Comparison of ENCODE assay signal across 33 cellular contexts in genomic region chr21:44335266-44336059, GRCh38. TPM values are rescaled to one million over a fixed set of nuclear protein-coding genes. Genes with fewer than 3 reads are reported as not detected.
"Had no signal": no experiment of that assay in that cellular context is flagged by ENCODE, and none has a peak within 500 bp of the region (broad histone marks: within the 10 kb centered on the region; RNA-seq: fewer than 3 reads in every experiment).

No MANE protein-coding gene starts in this region.

- H3K9me3 ChIP-seq: ascending aorta, breast epithelium, colonic mucosa, esophagus muscularis mucosa, gastrocnemius medialis, heart right ventricle had no signal

- H3K4me3 Mint-ChIP-seq: activated CD4-positive, alpha-beta memory T cell treated with anti-CD3 and anti-CD28 coated beads for 36 hours; activated CD4-positive, alpha-beta T cell treated with anti-CD3 and anti-CD28 coated beads for 36 hours; activated CD4-positive, alpha-beta T cell treated with anti-CD3 and anti-CD28 coated beads, Interleukin-2, amount 10 ng/mL, durations not matched to agents 24 days and 14 days; activated CD8-positive, alpha-beta memory T cell treated with anti-CD3 and anti-CD28 coated beads, Interleukin-2, amount 10 ng/mL, durations not matched to agents 7 days and 5 days; activated CD8-positive, alpha-beta T cell treated with anti-CD3 and anti-CD28 coated beads, Interleukin-2, amount 10 ng/mL, durations not matched to agents 7 days and 5 days; activated naive CD4-positive, alpha-beta T cell treated with anti-CD3 and anti-CD28 coated beads, Interleukin-2, amount 10 ng/mL, durations not matched to agents 7 days and 5 days; activated naive CD8-positive, alpha-beta T cell treated with anti-CD3 and anti-CD28 coated beads, Interleukin-2, amount 10 ng/mL, durations not matched to agents 7 days and 5 days; activated T-cell treated with anti-CD3 and anti-CD28 coated beads, Interleukin-2, amount 50 U/mL, for 72 hours; T-cell; T-helper 1 cell treated with Interleukin-12 subunit alpha and Interleukin-12 subunit beta and Interleukin-4 antibody, amounts not matched to agents 30 μg/mL and 1 μg/mL, for 36 hours had no signal

- H3K27me3 Mint-ChIP-seq: activated CD4-positive, alpha-beta memory T cell treated with anti-CD3 and anti-CD28 coated beads for 36 hours; activated CD4-positive, alpha-beta T cell treated with anti-CD3 and anti-CD28 coated beads for 36 hours; activated CD4-positive, alpha-beta T cell treated with anti-CD3 and anti-CD28 coated beads, Interleukin-2, amount 10 ng/mL, durations not matched to agents 24 days and 14 days; activated CD8-positive, alpha-beta memory T cell treated with anti-CD3 and anti-CD28 coated beads, Interleukin-2, amount 10 ng/mL, durations not matched to agents 7 days and 5 days; activated naive CD4-positive, alpha-beta T cell treated with anti-CD3 and anti-CD28 coated beads, Interleukin-2, amount 10 ng/mL, durations not matched to agents 7 days and 5 days; activated naive CD8-positive, alpha-beta T cell treated with anti-CD3 and anti-CD28 coated beads, Interleukin-2, amount 10 ng/mL, durations not matched to agents 7 days and 5 days; T-cell had no signal

- DNase-seq: activated CD4-positive, alpha-beta memory T cell treated with anti-CD3 and anti-CD28 coated beads for 36 hours; activated CD4-positive, alpha-beta T cell treated with anti-CD3 and anti-CD28 coated beads for 36 hours; activated CD4-positive, alpha-beta T cell treated with anti-CD3 and anti-CD28 coated beads, Interleukin-2, amount 10 ng/mL, durations not matched to agents 24 days and 14 days; activated CD4-positive, CD25-positive, alpha-beta regulatory T cell; activated CD4-positive, CD25-positive, alpha-beta regulatory T cell treated with anti-CD3 and anti-CD28 coated beads, Interleukin-2, amount 50 U/mL, for 72 hours; activated CD8-positive, alpha-beta memory T cell treated with anti-CD3 and anti-CD28 coated beads, Interleukin-2, amount 10 ng/mL, durations not matched to agents 7 days and 5 days; activated CD8-positive, alpha-beta memory T cell treated with anti-CD3 and anti-CD28 coated beads, Interleukin-2, amount 50 U/mL, for 4 hours; activated CD8-positive, alpha-beta T cell treated with anti-CD3 and anti-CD28 coated beads, Interleukin-2, amount 10 ng/mL, durations not matched to agents 7 days and 5 days; activated gamma-delta T cell; activated naive CD4-positive, alpha-beta T cell; activated naive CD4-positive, alpha-beta T cell treated with anti-CD3 and anti-CD28 coated beads, Interleukin-2, amount 10 ng/mL, durations not matched to agents 7 days and 5 days; activated naive CD8-positive, alpha-beta T cell treated with anti-CD3 and anti-CD28 coated beads, Interleukin-2, amount 10 ng/mL, durations not matched to agents 7 days and 5 days; activated T-cell treated with anti-CD3 and anti-CD28 coated beads, Interleukin-2, amount 50 U/mL, for 1 hour; activated T-cell treated with anti-CD3 and anti-CD28 coated beads, Interleukin-2, amount 50 U/mL, for 72 hours; central memory CD4-positive, alpha-beta T cell; colonic mucosa; effector memory CD4-positive, alpha-beta T cell; erythroblast; foreskin keratinocyte; gastrocnemius medialis; glutamatergic neuron; T-cell; T1000 had no signal

- H3K4me1 ChIP-seq: colonic mucosa, foreskin keratinocyte had no signal

- H3K27ac Mint-ChIP-seq: activated CD4-positive, alpha-beta memory T cell treated with anti-CD3 and anti-CD28 coated beads for 36 hours; activated CD4-positive, alpha-beta T cell treated with anti-CD3 and anti-CD28 coated beads for 36 hours; activated CD4-positive, alpha-beta T cell treated with anti-CD3 and anti-CD28 coated beads, Interleukin-2, amount 10 ng/mL, durations not matched to agents 24 days and 14 days; activated CD8-positive, alpha-beta memory T cell treated with anti-CD3 and anti-CD28 coated beads, Interleukin-2, amount 10 ng/mL, durations not matched to agents 7 days and 5 days; activated CD8-positive, alpha-beta T cell treated with anti-CD3 and anti-CD28 coated beads, Interleukin-2, amount 10 ng/mL, durations not matched to agents 7 days and 5 days; activated naive CD4-positive, alpha-beta T cell treated with anti-CD3 and anti-CD28 coated beads, Interleukin-2, amount 10 ng/mL, durations not matched to agents 7 days and 5 days; activated T-cell treated with anti-CD3 and anti-CD28 coated beads, Interleukin-2, amount 50 U/mL, for 72 hours; T-cell; T-helper 1 cell treated with Interleukin-12 subunit alpha and Interleukin-12 subunit beta and Interleukin-4 antibody, amounts not matched to agents 30 μg/mL and 1 μg/mL, for 36 hours had no signal

- H3K27me3 ChIP-seq: ascending aorta, breast epithelium, cardiac muscle cell, colonic mucosa, esophagus muscularis mucosa, foreskin keratinocyte, gastrocnemius medialis, heart right ventricle had no signal

- H3K27ac ChIP-seq: ascending aorta, breast epithelium, cardiac muscle cell, colonic mucosa, esophagus muscularis mucosa, foreskin keratinocyte, gastrocnemius medialis, heart right ventricle had no signal

- H3K36me3 ChIP-seq: breast epithelium, cardiac muscle cell, colonic mucosa had no signal

- ATAC-seq: activated CD4-positive, alpha-beta T cell treated with anti-CD3 and anti-CD28 coated beads for 36 hours; activated CD8-positive, alpha-beta memory T cell treated with anti-CD3 and anti-CD28 coated beads, Interleukin-2, amount 10 ng/mL, durations not matched to agents 7 days and 5 days; activated CD8-positive, alpha-beta T cell treated with anti-CD3 and anti-CD28 coated beads, Interleukin-2, amount 10 ng/mL, durations not matched to agents 7 days and 5 days; activated naive CD4-positive, alpha-beta T cell treated with anti-CD3 and anti-CD28 coated beads, Interleukin-2, amount 50 U/mL, for 72 hours; activated T-cell treated with anti-CD3 and anti-CD28 coated beads, Interleukin-2, amount 50 U/mL, for 72 hours; foreskin keratinocyte; gastrocnemius medialis; heart right ventricle; T-cell had no signal

- H3K36me3 Mint-ChIP-seq: activated CD4-positive, alpha-beta memory T cell treated with anti-CD3 and anti-CD28 coated beads for 36 hours; activated naive CD4-positive, alpha-beta T cell treated with anti-CD3 and anti-CD28 coated beads, Interleukin-2, amount 10 ng/mL, durations not matched to agents 7 days and 5 days; activated naive CD8-positive, alpha-beta T cell treated with anti-CD3 and anti-CD28 coated beads, Interleukin-2, amount 10 ng/mL, durations not matched to agents 7 days and 5 days had no signal

- H3K9me3 Mint-ChIP-seq: activated CD4-positive, alpha-beta memory T cell treated with anti-CD3 and anti-CD28 coated beads for 36 hours; activated CD4-positive, alpha-beta T cell treated with anti-CD3 and anti-CD28 coated beads, Interleukin-2, amount 10 ng/mL, durations not matched to agents 24 days and 14 days; activated naive CD4-positive, alpha-beta T cell treated with anti-CD3 and anti-CD28 coated beads, Interleukin-2, amount 10 ng/mL, durations not matched to agents 7 days and 5 days; activated naive CD4-positive, alpha-beta T cell treated with anti-CD3 and anti-CD28 coated beads, Interleukin-2, amount 50 U/mL, for 72 hours; activated naive CD8-positive, alpha-beta T cell treated with anti-CD3 and anti-CD28 coated beads, Interleukin-2, amount 10 ng/mL, durations not matched to agents 7 days and 5 days; activated T-cell treated with anti-CD3 and anti-CD28 coated beads, Interleukin-2, amount 50 U/mL, for 72 hours; brain; T-cell; T-helper 1 cell treated with Interleukin-12 subunit alpha and Interleukin-12 subunit beta and Interleukin-4 antibody, amounts not matched to agents 30 μg/mL and 1 μg/mL, for 36 hours had no signal

- H3K4me3 ChIP-seq: ascending aorta, breast epithelium, cardiac muscle cell, colonic mucosa, esophagus muscularis mucosa, gastrocnemius medialis, heart right ventricle had no signal

RNA-seq across cellular contexts. Expression of gene TRPM2, which starts 18.0 kb away (rescaled TPM):
- total RNA-seq: cardiac muscle cell had no signal
- polyA plus RNA-seq: cardiac muscle cell had no signal

RNA-seq across cellular contexts. Expression of gene AIRE, which starts 49.8 kb away (rescaled TPM):
- total RNA-seq: activated CD4-positive, alpha-beta memory T cell treated with anti-CD3 and anti-CD28 coated beads for 36 hours; activated CD4-positive, alpha-beta T cell treated with anti-CD3 and anti-CD28 coated beads for 36 hours; activated CD4-positive, alpha-beta T cell treated with anti-CD3 and anti-CD28 coated beads, Interleukin-2, amount 10 ng/mL, durations not matched to agents 24 days and 14 days; activated CD8-positive, alpha-beta memory T cell treated with anti-CD3 and anti-CD28 coated beads for 36 hours; activated CD8-positive, alpha-beta T cell treated with anti-CD3 and anti-CD28 coated beads, Interleukin-2, amount 10 ng/mL, durations not matched to agents 7 days and 5 days; activated naive CD4-positive, alpha-beta T cell treated with anti-CD3 and anti-CD28 coated beads, Interleukin-2, amount 50 U/mL, for 72 hours; activated naive CD8-positive, alpha-beta T cell treated with anti-CD3 and anti-CD28 coated beads, Interleukin-2, amount 10 ng/mL, durations not matched to agents 7 days and 5 days; activated T-cell treated with anti-CD3 and anti-CD28 coated beads, Interleukin-2, amount 50 U/mL, for 72 hours; breast epithelium; dermis microvascular lymphatic vessel endothelial cell; esophagus muscularis mucosa; foreskin keratinocyte; gastrocnemius medialis had no signal
- polyA plus RNA-seq: cardiac muscle cell, foreskin keratinocyte had no signal
